28 cellular contexts compared by ENCODE assay signal in the genomic region with DNA sequence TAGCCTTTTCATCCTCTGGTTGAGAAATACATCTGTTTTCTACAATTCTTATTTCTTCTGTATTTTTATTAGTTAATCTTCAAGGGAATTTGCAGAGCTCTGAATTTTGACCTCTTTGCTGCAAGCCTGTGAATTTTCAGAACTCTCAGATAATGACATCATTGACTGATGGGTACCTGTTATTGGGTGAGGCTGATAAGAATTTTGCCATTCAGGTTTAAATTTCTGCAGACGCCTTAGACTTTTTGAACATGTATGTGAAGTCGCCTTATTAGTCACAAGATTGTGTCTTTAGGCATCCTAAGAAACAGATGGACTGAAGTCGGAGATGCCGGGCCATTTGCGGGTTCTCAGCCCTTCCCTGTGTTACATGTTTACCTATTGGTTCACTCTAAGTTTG.
DNase-seq lines count a peak whose midpoint lies in the region; ATAC-seq, FAIRE-seq and TF ChIP-seq lines count a peak whose summit lies in the region.
"Had no signal": no experiment of that assay in that cellular context is flagged by ENCODE, and none has a peak within 500 bp of the region (broad histone marks: within the 10 kb centered on the region; RNA-seq: fewer than 3 reads in every experiment).

No MANE protein-coding gene starts in this region.

- H3K9ac ChIP-seq in HepG2 (ENCODE audit: insufficient read depth, low read depth, low read length) (no peak overlapping the region), mesenchymal stem cell (ENCODE audit: low read length) (no peak overlapping the region)
- H3K9ac ChIP-seq: BLaER1 had no signal

- BruUV-seq in HepG2 (replicated peaks; lab: Mats Ljungman, UMichigan): no TSS peak

- H3K4ac ChIP-seq in mesenchymal stem cell (ENCODE audit: low read depth in 1 of 2, low read length in 2 of 2): no peak overlapping the region

- peaks cover 7% of the 10 kb centered on the region for H3K36me3 Mint-ChIP-seq in nephron progenitor cell (ENCODE audit: low read depth)
- H3K36me3 Mint-ChIP-seq: CD4-positive, alpha-beta memory T cell had no signal

- no peak for FAIRE-seq in HepG2 (lab: Jason Lieb, UNC)
- FAIRE-seq: GM12878, GM12892, GM18507, GM19239 had no signal

- TF ChIP-seq CTCF in HepG2 (CRISPR knock-in tag; IDR thresholded peaks at IDR 0.05) (no peak), right lobe of liver (IDR thresholded peaks at IDR 0.05) (no peak), nephron progenitor cell (IDR thresholded peaks at IDR 0.05) (no peak)

- no peak for TF ChIP-seq POLR2A in HepG2 (IDR thresholded peaks at IDR 0.05; ENCODE audit: insufficient read depth in 1 of 2, low read depth in 2 of 2, low read length in 2 of 2)
- no peak for TF ChIP-seq POLR2A in right lobe of liver (IDR thresholded peaks at IDR 0.05)

- CTCF ChIA-PET in HepG2 (lab: Yijun Ruan, JAX; ENCODE audit: low intra/inter-chr PET ratio, low total read pairs): no interaction called here

- no peak overlapping the region for H3K27ac Mint-ChIP-seq in nephron progenitor cell
- H3K27ac Mint-ChIP-seq: CD14-positive monocyte; CD4-positive, alpha-beta memory T cell; CD4-positive, CD25-positive, alpha-beta regulatory T cell; CD8-positive, alpha-beta memory T cell had no signal

- intact Hi-C loops in HepG2 (cut with micrococcal nuclease; ENCODE audit: unreplicated experiment): no loop called here
- intact Hi-C loops in right lobe of liver (cut with DNase I): no loop called here

- peaks cover 31% of the 10 kb centered on the region for H3K4me1 Mint-ChIP-seq in nephron progenitor cell
- H3K4me1 Mint-ChIP-seq: CD4-positive, alpha-beta memory T cell; CD8-positive, alpha-beta memory T cell had no signal

- H3K14ac ChIP-seq in mesenchymal stem cell (ENCODE audit: low read length in 2 of 2): no peak overlapping the region

- H3K4me3 ChIP-seq in HepG2 (replicated peaks in 1 of 3; ENCODE audit: insufficient read depth in 1 of 3, low read depth in 2 of 3, low read length in 3 of 3) (no peak overlapping the region), right lobe of liver (no peak overlapping the region), mesenchymal stem cell (ENCODE audit: insufficient read depth in 1 of 2, low read depth in 1 of 2, low read length in 2 of 2) (no peak overlapping the region)
- H3K4me3 ChIP-seq: BLaER1, GM12878 had no signal

- H2AK5ac ChIP-seq in mesenchymal stem cell (ENCODE audit: low read length, severe bottlenecking): peak overlapping the region; percentile 36

- no peak for TF ChIP-seq EP300 in HepG2 (IDR thresholded peaks at IDR 0.05; ENCODE audit: low read depth in 2 of 2, low read length in 2 of 2)
- no peak for TF ChIP-seq EP300 in HepG2 (CRISPR knock-in tag; IDR thresholded peaks at IDR 0.05; ENCODE audit: borderline replicate concordance)

- no peak overlapping the region for H3K4me3 Mint-ChIP-seq in nephron progenitor cell
- H3K4me3 Mint-ChIP-seq: CD14-positive monocyte; CD4-positive, alpha-beta memory T cell; CD4-positive, CD25-positive, alpha-beta regulatory T cell; CD8-positive, alpha-beta memory T cell had no signal

- no peak overlapping the region for H2BK120ac ChIP-seq in mesenchymal stem cell (ENCODE audit: low read depth, low read length)

- H4K91ac ChIP-seq in mesenchymal stem cell (ENCODE audit: low read length): no peak overlapping the region

- H3K27me3 Mint-ChIP-seq in nephron progenitor cell (ENCODE audit: low read depth, poor library complexity): no peaks in the 10 kb centered on the region
- H3K27me3 Mint-ChIP-seq: CD4-positive, alpha-beta memory T cell had no signal

- no peaks in the 10 kb centered on the region for H3K9me3 Mint-ChIP-seq in nephron progenitor cell
- H3K9me3 Mint-ChIP-seq: CD14-positive monocyte; CD4-positive, alpha-beta memory T cell; CD8-positive, alpha-beta memory T cell had no signal

- H3K27ac ChIP-seq in HepG2 (ENCODE audit: extremely low read length, insufficient read depth, low read length) (no peak overlapping the region), right lobe of liver (no peak overlapping the region), epithelial cell of prostate (peak overlapping the region; percentile 5), mesenchymal stem cell (ENCODE audit: low read length, poor library complexity, severe bottlenecking) (no peak overlapping the region)
- H3K27ac ChIP-seq: 22Rv1, BLaER1 had no signal

- no peak overlapping the region for H2BK12ac ChIP-seq in mesenchymal stem cell (ENCODE audit: low read length in 2 of 2)

- no peaks in the 10 kb centered on the region for H4K20me1 ChIP-seq in HepG2 (ENCODE audit: insufficient read depth, low read length)
- H4K20me1 ChIP-seq: BLaER1 had no signal

- H3K4me1 ChIP-seq in HepG2 (ENCODE audit: insufficient read depth, low read length) (peaks cover 34% of the 10 kb centered on the region), right lobe of liver (no peaks in the 10 kb centered on the region), mesenchymal stem cell (ENCODE audit: control insufficient read depth, insufficient read depth, low read depth, low read length) (peaks cover 8% of the 10 kb centered on the region)

- in situ Hi-C loops in HepG2 (cut with HindIII; ENCODE audit: extremely low pct_ligation_motif_present, low pct_unique_long_range_greater_than_20kb): no loop called here

- no peak overlapping the region for H3K18ac ChIP-seq in mesenchymal stem cell (ENCODE audit: low read depth in 1 of 2, low read length in 2 of 2)

- POLR2A ChIA-PET in HepG2 (lab: Yijun Ruan, JAX): interaction anchor here (1.9 to 3.0 kb wide), 2 partner anchors 21 to 27 kb away, joined by 5 to 25 read pairs; no protein-coding TSS in a partner anchor

- TF ChIP-seq RAD21 in HepG2 (CRISPR knock-in tag; IDR thresholded peaks at IDR 0.05): no peak

- H3K79me1 ChIP-seq in mesenchymal stem cell (replicated peaks; ENCODE audit: low read length, poor library complexity, severe bottlenecking): peaks cover 29% of the 10 kb centered on the region

- WGBS in HepG2 (ENCODE audit: low lambda C conversion rate): 98% methylated on average over 5 of the region's 5 CpGs
- 93% methylated on average over 5 of the region's 5 CpGs for WGBS in right lobe of liver (ENCODE audit: insufficient coverage, low coverage, low lambda C conversion rate, missing lambda C conversion rate)
- 97% methylated on average over 5 of the region's 5 CpGs for WGBS in mesenchymal stem cell

- DNase-seq in HepG2 (ENCODE audit: low spot score) (no peak), right lobe of liver (no peak), epithelial cell of prostate (ENCODE audit: low read depth, low spot score) (no peak), mesenchymal stem cell (no peak), nephron progenitor cell (no peak)
- DNase-seq: ACHN; BE2C; C1 segment of cervical spinal cord; CD4-positive, alpha-beta memory T cell; CD4-positive, CD25-positive, alpha-beta regulatory T cell; CD8-positive, alpha-beta memory T cell; COR-L47; DMS 273 treated with DMSO at 0.1 percent for 48 hours; DMS153; DMS53; DMS79; DND-41; EL; GDM1 had no signal

- H4K8ac ChIP-seq in mesenchymal stem cell (ENCODE audit: low read length): no peak overlapping the region

- H2BK15ac ChIP-seq in mesenchymal stem cell (ENCODE audit: low read depth, poor library complexity, severe bottlenecking): no peak overlapping the region

- no peak overlapping the region for H3K23ac ChIP-seq in mesenchymal stem cell (ENCODE audit: low read length in 2 of 2)

- no peaks in the 10 kb centered on the region for H3K9me3 ChIP-seq in HepG2 (ENCODE audit: low read length)
- H3K9me3 ChIP-seq in right lobe of liver: no peaks in the 10 kb centered on the region
- H3K9me3 ChIP-seq in mesenchymal stem cell (ENCODE audit: control insufficient read depth, low read length): no peaks in the 10 kb centered on the region
- H3K9me3 ChIP-seq: BE2C, BLaER1 had no signal

- ATAC-seq in HepG2 (no peak), right lobe of liver (no peak), HG03521 (IDR thresholded peaks at IDR 0.05; ENCODE audit: unreplicated experiment) (no peak), GM18868 (IDR thresholded peaks at IDR 0.05; ENCODE audit: unreplicated experiment) (no peak)
- ATAC-seq: GM12878 had no signal

- H3K36me3 ChIP-seq in HepG2 (replicated peaks in 1 of 2; ENCODE audit: control insufficient read depth in 1 of 2, insufficient read depth in 2 of 2, low read length in 2 of 2) (peaks cover 15 to 48% of the 10 kb centered on the region in 2 experiments), right lobe of liver (no peaks in the 10 kb centered on the region), mesenchymal stem cell (ENCODE audit: control insufficient read depth in 1 of 2, insufficient read depth in 2 of 2, low read depth in 1 of 2, low read length in 2 of 2) (peaks cover 5 to 73% of the 10 kb centered on the region in 2 experiments)
- H3K36me3 ChIP-seq: BE2C, BLaER1 had no signal

- H3K4me2 ChIP-seq in HepG2 (ENCODE audit: low read depth, low read length) (no peak overlapping the region), mesenchymal stem cell (ENCODE audit: low read length, poor library complexity, severe bottlenecking) (no peak overlapping the region)
- H3K4me2 ChIP-seq: BLaER1 had no signal

- peaks cover 51% of the 10 kb centered on the region for H3K79me2 ChIP-seq in HepG2 (ENCODE audit: insufficient read depth, low read length)

- no peaks in the 10 kb centered on the region for H3K27me3 ChIP-seq in HepG2 (ENCODE audit: control insufficient read depth in 1 of 2, insufficient read depth in 2 of 2, low read length in 2 of 2)
- H3K27me3 ChIP-seq in right lobe of liver: no peaks in the 10 kb centered on the region
- no peaks in the 10 kb centered on the region for H3K27me3 ChIP-seq in mesenchymal stem cell (ENCODE audit: control insufficient read depth in 1 of 2, insufficient read depth in 1 of 2, low read length in 2 of 2)
- H3K27me3 ChIP-seq: BE2C, BLaER1 had no signal

- H2BK5ac ChIP-seq in mesenchymal stem cell (ENCODE audit: low read depth, low read length, poor library complexity, severe bottlenecking): no peak overlapping the region

- H2AFZ ChIP-seq in HepG2 (ENCODE audit: low read length) (no peak overlapping the region), mesenchymal stem cell (ENCODE audit: low read depth, low read length) (no peak overlapping the region)

TF ChIP-seq in HepG2, 621 proteins besides CTCF, POLR2A, EP300 and RAD21:
- TF ChIP-seq ATF7 (IDR thresholded peaks at IDR 0.05): peak; percentile 83
- TF ChIP-seq ATF7 (CRISPR knock-in tag; IDR thresholded peaks at IDR 0.05): no peak
- no peak for TF ChIP-seq ATF1 (CRISPR knock-in tag; IDR thresholded peaks at IDR 0.05)
